17 cellular contexts compared by ENCODE assay signal in the genomic region with DNA sequence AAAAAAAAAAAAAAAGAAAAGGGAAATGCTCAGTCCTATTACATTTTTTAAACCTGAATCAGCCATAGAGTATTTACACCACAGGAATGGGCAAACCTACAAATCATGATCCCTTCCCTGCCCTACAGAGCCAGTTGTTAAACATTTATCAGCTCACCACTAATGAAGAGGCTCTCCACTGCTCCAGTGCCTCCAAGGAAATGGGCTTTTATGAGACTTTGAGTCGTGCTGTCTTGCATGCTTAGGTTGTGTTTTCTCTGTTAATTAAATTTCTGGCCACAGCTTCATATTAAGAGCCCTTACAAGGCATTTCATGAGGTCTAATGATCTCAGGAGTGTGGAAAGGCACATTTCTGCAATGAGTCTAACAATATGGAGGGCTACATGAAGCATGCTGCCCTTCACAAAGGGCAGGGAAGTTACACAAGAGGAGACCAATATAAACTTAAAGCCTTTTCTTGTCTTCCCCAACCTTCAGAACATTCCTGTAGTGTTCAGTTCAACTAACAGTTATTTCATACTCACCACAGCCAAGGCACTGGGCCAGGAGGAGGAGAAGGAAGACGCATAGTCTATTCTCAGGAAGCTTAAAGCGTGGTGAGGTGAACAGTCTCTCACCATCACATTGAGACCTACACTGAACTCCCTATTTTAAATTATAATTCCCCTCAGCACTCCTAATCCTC.
A peak's percentile ranks its signal among the peaks of the same experiment; 100 is the strongest.
DNase-seq lines count a peak whose midpoint lies in the region; TF ChIP-seq lines count a peak whose summit lies in the region.
"Had no signal": no experiment of that assay in that cellular context is flagged by ENCODE, and none has a peak within 500 bp of the region (broad histone marks: within the 10 kb centered on the region; RNA-seq: fewer than 3 reads in every experiment).

No MANE protein-coding gene starts in this region.

- H3K4me1 ChIP-seq in tibial artery = peaks cover 7 to 28% (median 19%) of the 10 kb centered on the region in 4 donors

- no peaks in the 10 kb centered on the region for H3K27me3 ChIP-seq in tibial artery
- H3K27me3 ChIP-seq: heart left ventricle, right atrium auricular region had no signal

- peak; percentile 76 to 87 for DNase-seq in AML-193 (lab: John Stamatoyannopoulos, UW)
- DNase-seq in HK-2 (ENCODE audit: unreplicated experiment) = peak; percentile 71
- peak; percentile 53 for DNase-seq in SW480 (ENCODE audit: low spot score)
- DNase-seq in glomerular visceral epithelial cell (ENCODE audit: extremely low spot score) = peak; percentile 93
- DNase-seq in DMS153 treated with DMSO at 0.1 percent for 48 hours (lab: John Stamatoyannopoulos, UW; ENCODE audit: unreplicated experiment) = no peak
- no peak for DNase-seq in NCI-H2196 (lab: John Stamatoyannopoulos, UW; ENCODE audit: unreplicated experiment)
- DNase-seq in NCI-H1105 treated with DMSO at 0.1 percent for 48 hours (lab: John Stamatoyannopoulos, UW) = no peak
- no peak for DNase-seq in tibial artery
- DNase-seq: activated CD4-positive, alpha-beta T cell treated with anti-CD3 and anti-CD28 coated beads for 48 hours; anterior cingulate cortex; effector memory CD8-positive, alpha-beta T cell; heart left ventricle; left ventricle myocardium inferior; MM.1S; T-helper 17 cell had no signal

- peaks cover 0 to 4% (median 0%) of the 10 kb centered on the region in 3 donors for H3K9me3 ChIP-seq in tibial artery

- intact Hi-C loops in tibial artery (cut with DNase I; ENCODE audit: low total_unique reads) = loop anchor here (10.0 kb wide), 1 partner anchor 133 kb away; no protein-coding TSS in a partner anchor

- TF ChIP-seq CTCF in tibial artery (IDR thresholded peaks at IDR 0.05) = no peak

- H3K36me3 ChIP-seq in tibial artery = no peaks in the 10 kb centered on the region
- H3K36me3 ChIP-seq: heart left ventricle, left ventricle myocardium inferior, right atrium auricular region had no signal

- H3K27ac ChIP-seq in tibial artery = no peak overlapping the region
- H3K27ac ChIP-seq: heart left ventricle, left ventricle myocardium inferior, PC-9, right atrium auricular region had no signal

- no peak overlapping the region for H3K4me3 ChIP-seq in tibial artery
- H3K4me3 ChIP-seq: heart left ventricle, left ventricle myocardium inferior, PC-9, right atrium auricular region had no signal

Comparison
In these comparisons a context has a peak if more than half of its experiments do, and no peak if none do; other contexts are left out.
1. DNase-seq: peak in AML-193 (2 of 2), HK-2 (single experiment), SW480 (single experiment) and glomerular visceral epithelial cell (single experiment); none in DMS153 treated with DMSO at 0.1 percent for 48 hours (single experiment), NCI-H2196 (single experiment), NCI-H1105 treated with DMSO at 0.1 percent for 48 hours (single experiment) and tibial artery (0 of 2).